Comparison of ENCODE assay signal across 10 cellular contexts in the genomic region with DNA sequence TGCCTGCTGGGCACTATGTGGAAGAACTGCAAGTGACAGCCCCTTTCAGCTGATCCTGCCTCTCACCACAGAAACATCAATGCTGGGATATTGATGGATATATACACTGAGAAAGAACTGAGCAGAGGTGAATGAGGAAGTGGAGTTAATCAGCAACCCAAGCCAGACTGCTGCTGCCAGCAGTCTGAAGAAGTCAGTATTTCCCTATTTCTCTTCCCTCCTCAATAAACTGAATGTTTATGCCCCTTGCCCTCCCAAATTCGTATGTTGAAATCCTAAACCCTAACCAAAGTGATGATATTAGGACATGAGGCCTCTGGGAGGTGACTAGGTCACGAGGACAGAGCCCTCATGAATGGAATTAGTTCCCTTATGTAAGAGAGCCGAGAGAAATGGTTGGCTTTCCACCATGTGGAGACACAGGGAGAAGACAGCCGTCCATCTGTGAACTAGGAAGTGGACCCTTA.
DNase-seq lines count a peak whose midpoint lies in the region; ATAC-seq, FAIRE-seq and TF ChIP-seq lines count a peak whose summit lies in the region.
"Had no signal": no experiment of that assay in that cellular context is flagged by ENCODE, and none has a peak within 500 bp of the region (broad histone marks: within the 10 kb centered on the region; RNA-seq: fewer than 3 reads in every experiment).

No MANE protein-coding gene starts in this region.

- no peak for TF ChIP-seq EP300 in GM12878 (IDR thresholded peaks at IDR 0.05; ENCODE audit: borderline replicate concordance in 1 of 2, control insufficient read depth in 1 of 2, low read depth in 2 of 2, low read length in 2 of 2)

- no peak for TF ChIP-seq POLR2A in GM12878 (IDR thresholded peaks at IDR 0.05; ENCODE audit: low read depth, low read length)

- H3K9ac ChIP-seq in GM12878 (ENCODE audit: control insufficient read depth, insufficient read depth, low read length), result no peak overlapping the region

- no peak for TF ChIP-seq RAD21 in GM12878 (IDR thresholded peaks at IDR 0.05; ENCODE audit: insufficient read depth, low read depth, low read length)

- SMC1A ChIA-PET in GM12878 (lab: Charles Lee; ENCODE audit: uncharacterized antibody, unreplicated experiment), result no interaction called here

- H3K4me1 ChIP-seq in GM12878 (ENCODE audit: control insufficient read depth, insufficient read depth, low read length), result no peaks in the 10 kb centered on the region
- no peaks in the 10 kb centered on the region for H3K4me1 ChIP-seq in pancreas

- DNase-seq in GM12878 (ENCODE audit: low read depth, low spot score) (no peak), pancreas (peak in 1 of 6 donors; percentile 27), A172 (ENCODE audit: low spot score) (no peak), COLO829 (ENCODE audit: low spot score) (no peak), dorsolateral prefrontal cortex (no peak), AG20443 (ENCODE audit: low spot score) (no peak)
- DNase-seq: activated T-cell treated with anti-CD3 and anti-CD28 coated beads, Interleukin-2, amount 50 U/mL, for 48 hours; T-cell had no signal

- WGBS in GM12878 (ENCODE audit: insufficient coverage, insufficient replicate concordance, low lambda C conversion rate, missing lambda C conversion rate), result 65% methylated on average over 4 of the region's 4 CpGs
- 57 to 64% methylated on average over 4 of the region's 4 CpGs for WGBS in pancreas, 2 donors

- POLR2A ChIA-PET in GM12878 (lab: Charles Lee), result no interaction called here

- H3K79me2 ChIP-seq in GM12878 (ENCODE audit: control insufficient read depth, insufficient read depth, low read length), result no peaks in the 10 kb centered on the region

- in situ Hi-C loops in GM12878 (cut with MboI), result no loop called here

- intact Hi-C loops in GM12878 (cut with micrococcal nuclease; ENCODE audit: unreplicated experiment) (no loop called here), pancreas (cut with DNase I) (no loop called here), dorsolateral prefrontal cortex (cut with DNase I) (no loop called here)

- RAD21 ChIA-PET in GM12878 (lab: Charles Lee; ENCODE audit: unreplicated experiment), result no interaction called here

- H3K36me3 ChIP-seq in GM12878 (ENCODE audit: control insufficient read depth in 2 of 2, insufficient read depth in 2 of 2, low read length in 1 of 2), result 0 out of 4 replicates have a peak, but pooled peaks cover 0 to 7% of the 10 kb centered on the region in 2 experiments
- H3K36me3 ChIP-seq in pancreas, result no peaks in the 10 kb centered on the region

- TF ChIP-seq CTCF in GM12878 (IDR thresholded peaks at IDR 0.05 in 2 of 3, conservative IDR thresholded peaks at IDR 0.05 in 1 of 3; ENCODE audit: control insufficient read depth in 2 of 3, extremely low read depth in 1 of 3, insufficient read depth in 1 of 3, low read depth in 3 of 3, low read length in 3 of 3) (no peak), pancreas (IDR thresholded peaks at IDR 0.05) (no peak), dorsolateral prefrontal cortex (IDR thresholded peaks at IDR 0.05 in 54 of 56, conservative IDR thresholded peaks at IDR 0.05 in 2 of 56; ENCODE audit: low read depth in 1 of 56, partially characterized antibody in 56 of 56) (no peak)

- no TSS peak for BruUV-seq in GM12878 (replicated peaks; lab: Mats Ljungman, UMichigan)

- H2AFZ ChIP-seq in GM12878 (ENCODE audit: control insufficient read depth, low read depth, low read length), result no peak overlapping the region

- no peaks in the 10 kb centered on the region for H3K27me3 ChIP-seq in GM12878 (replicated peaks in 1 of 2; ENCODE audit: control insufficient read depth in 2 of 2, insufficient read depth in 2 of 2, low read length in 1 of 2)
- no peaks in the 10 kb centered on the region for H3K27me3 ChIP-seq in pancreas
- H3K27me3 ChIP-seq in dorsolateral prefrontal cortex, result no peaks in the 10 kb centered on the region

- ATAC-seq in GM18909 (IDR thresholded peaks at IDR 0.05; ENCODE audit: poor library complexity, unreplicated experiment), result peak; percentile 85
- peak; percentile 84 for ATAC-seq in HG03378 (IDR thresholded peaks at IDR 0.05; ENCODE audit: unreplicated experiment)
- ATAC-seq in GM12878, result peak; percentile 58
- ATAC-seq in pancreas, result peak; percentile 55 to 95 (median 88)
- ATAC-seq: T-cell had no signal

- peaks cover 14% of the 10 kb centered on the region for H3K9me3 ChIP-seq in GM12878 (replicated peaks; ENCODE audit: control insufficient read depth, insufficient read depth, low read length)
- peaks cover 0 to 6% (median 0%) of the 10 kb centered on the region in 4 donors for H3K9me3 ChIP-seq in pancreas

- no peaks in the 10 kb centered on the region for H4K20me1 ChIP-seq in GM12878 (ENCODE audit: control insufficient read depth, insufficient read depth)

- H3K27ac ChIP-seq in GM12878 (ENCODE audit: control insufficient read depth, insufficient read depth) (no peak overlapping the region), pancreas (peak overlapping the region in 2 of 4 donors; percentile 38 to 69), dorsolateral prefrontal cortex (peak overlapping the region in 22 of 59 donors; percentile 2 to 67 (median 30))

- H3K4me2 ChIP-seq in GM12878 (ENCODE audit: control insufficient read depth, insufficient read depth), result no peak overlapping the region

- H3K4me3 ChIP-seq in GM12878 (no peak overlapping the region), pancreas (no peak overlapping the region), dorsolateral prefrontal cortex (no peak overlapping the region)

- CTCF ChIA-PET in GM12878 (lab: Yijun Ruan, JAX), result no interaction called here

- FAIRE-seq in GM12878 (lab: Jason Lieb, UNC) (no peak), pancreas (lab: Jason Lieb, UNC) (no peak)

TF ChIP-seq in GM12878, 131 proteins besides CTCF, POLR2A, EP300 and RAD21:
- TF ChIP-seq IKZF1 (conservative IDR thresholded peaks at IDR 0.05) (peak; percentile 38; the same call in 1 of the 2 replicates), SPI1 (IDR thresholded peaks at IDR 0.05; ENCODE audit: borderline replicate concordance, insufficient read depth, low read depth, low read length) (peak; percentile 75), MYC (IDR thresholded peaks at IDR 0.05; ENCODE audit: insufficient read depth, insufficient read length, insufficient replicate concordance, low read length, severe bottlenecking) (no peak)
